ENCODE assay signal across 24 cellular contexts in genomic region chr1:154818911-154819310, GRCh38. TPM values are rescaled to one million over a fixed set of nuclear protein-coding genes. Genes with fewer than 3 reads are reported as not detected.
"Had no signal": no experiment of that assay in that cellular context is flagged by ENCODE, and none has a peak within 500 bp of the region (broad histone marks: within the 10 kb centered on the region; RNA-seq: fewer than 3 reads in every experiment).

No MANE protein-coding gene starts in this region.

- H3K27ac ChIP-seq: left lung, lower lobe of right lung, pancreas, prostate gland, skin epidermis, suprapubic skin, thoracic aorta, tibial artery, upper lobe of right lung had no signal

- ATAC-seq: sciatic nerve had no signal

- H3K27me3 ChIP-seq: left lung, pancreas, suprapubic skin, upper lobe of right lung had no signal

- H3K36me3 Mint-ChIP-seq: mesothelial cell of epicardium; naive B cell; natural killer cell; stimulated activated effector memory CD8-positive, alpha-beta T cell treated with anti-CD3 and anti-CD28 coated beads, Interleukin-12 subunit alpha, Interleukin-12 subunit beta, amount 100 ng/mL, for 72 hours had no signal

- DNase-seq: hippocampal formation, left cardiac atrium, left lung, lower lobe of right lung, mammary epithelial cell, mesenchymal stem cell, naive B cell, natural killer cell, nucleus accumbens, posterior cingulate gyrus, retina, right cardiac atrium, tibial artery, upper lobe of right lung had no signal

- H3K27ac Mint-ChIP-seq: mesothelial cell of epicardium; natural killer cell; stimulated activated effector memory CD8-positive, alpha-beta T cell treated with anti-CD3 and anti-CD28 coated beads, Interleukin-12 subunit alpha, Interleukin-12 subunit beta, amount 100 ng/mL, for 72 hours; stimulated activated naive CD8-positive, alpha-beta T cell treated with anti-CD3 and anti-CD28 coated beads, Interleukin-15, Interleukin-2, amounts not matched to agents 100 ng/mL and 50 ng/mL, for 24 hours had no signal

- H3K4me1 Mint-ChIP-seq: natural killer cell; stimulated activated effector memory CD8-positive, alpha-beta T cell treated with anti-CD3 and anti-CD28 coated beads, Interleukin-12 subunit alpha, Interleukin-12 subunit beta, amount 100 ng/mL, for 72 hours had no signal

- H3K9me3 Mint-ChIP-seq: mesothelial cell of epicardium; naive B cell; natural killer cell; nephron progenitor cell; stimulated activated effector memory CD8-positive, alpha-beta T cell treated with anti-CD3 and anti-CD28 coated beads, Interleukin-12 subunit alpha, Interleukin-12 subunit beta, amount 100 ng/mL, for 72 hours; stimulated activated naive CD8-positive, alpha-beta T cell treated with anti-CD3 and anti-CD28 coated beads, Interleukin-15, Interleukin-2, amounts not matched to agents 100 ng/mL and 50 ng/mL, for 24 hours had no signal

- H3K4me3 ChIP-seq: left lung, lower lobe of right lung, pancreas, prostate gland, skin epidermis, suprapubic skin, thoracic aorta, tibial artery, upper lobe of right lung had no signal

- H3K4me3 Mint-ChIP-seq: mesothelial cell of epicardium; natural killer cell; nephron progenitor cell; stimulated activated effector memory CD8-positive, alpha-beta T cell treated with anti-CD3 and anti-CD28 coated beads, Interleukin-12 subunit alpha, Interleukin-12 subunit beta, amount 100 ng/mL, for 72 hours; stimulated activated naive CD8-positive, alpha-beta T cell treated with anti-CD3 and anti-CD28 coated beads, Interleukin-15, Interleukin-2, amounts not matched to agents 100 ng/mL and 50 ng/mL, for 24 hours had no signal

- H3K4me1 ChIP-seq: left lung, pancreas, tibial artery had no signal

- H3K36me3 ChIP-seq: left lung, lower lobe of right lung, pancreas, prostate gland, suprapubic skin, thoracic aorta, tibial artery, upper lobe of right lung had no signal

- H3K9me3 ChIP-seq: left lung, lower lobe of right lung, pancreas, prostate gland, suprapubic skin, thoracic aorta, tibial artery, upper lobe of right lung had no signal

RNA-seq across cellular contexts. Expression of gene KCNN3, which starts 51.2 kb away (rescaled TPM):
- total RNA-seq: mammary epithelial cell had no signal
